27 cellular contexts compared by ENCODE assay signal in genomic region chr1:52892424-52892823, GRCh38. TPM values are rescaled to one million over a fixed set of nuclear protein-coding genes. Genes with fewer than 3 reads are reported as not detected.
A peak's percentile ranks its signal among the peaks of the same experiment; 100 is the strongest.
DNase-seq lines count a peak whose midpoint lies in the region; ATAC-seq and TF ChIP-seq lines count a peak whose summit lies in the region.
"Had no signal": no experiment of that assay in that cellular context is flagged by ENCODE, and none has a peak within 500 bp of the region (broad histone marks: within the 10 kb centered on the region; RNA-seq: fewer than 3 reads in every experiment).

No MANE protein-coding gene starts in this region.

- H2AFZ ChIP-seq in hepatocyte (no peak overlapping the region), trophoblast cell (ENCODE audit: insufficient read depth, low read length, poor library complexity) (no peak overlapping the region)

- no peak for TF ChIP-seq CTCF in epithelial cell of esophagus (IDR thresholded peaks at IDR 0.05; ENCODE audit: insufficient read depth, low read depth, low read length, missing control alignments)
- no peak for TF ChIP-seq CTCF in hepatocyte (IDR thresholded peaks at IDR 0.05; ENCODE audit: poor library complexity)
- TF ChIP-seq CTCF in psoas muscle (IDR thresholded peaks at IDR 0.05): no peak

- H2BK5ac ChIP-seq in trophoblast cell (ENCODE audit: low read depth, low read length, poor library complexity): no peak overlapping the region

- H3K4ac ChIP-seq in trophoblast cell (ENCODE audit: low read depth, low read length): no peak overlapping the region

- no peak overlapping the region for H2AK5ac ChIP-seq in trophoblast cell (ENCODE audit: low read length)

- no peak overlapping the region for H3K23ac ChIP-seq in trophoblast cell (ENCODE audit: low read length)

- H2BK120ac ChIP-seq in trophoblast cell (ENCODE audit: insufficient read depth, low read length, poor library complexity): no peak overlapping the region

- H3K36me3 ChIP-seq in hepatocyte (replicated peaks; ENCODE audit: insufficient read depth, low read depth): no peaks in the 10 kb centered on the region
- H3K36me3 ChIP-seq in trophoblast cell (ENCODE audit: control insufficient read depth in 1 of 2, insufficient read depth in 2 of 2, low read length in 2 of 2): no peaks in the 10 kb centered on the region
- peaks cover 0 to 28% of the 10 kb centered on the region in 2 donors for H3K36me3 ChIP-seq in psoas muscle (ENCODE audit: insufficient read depth in 1 of 2, low read depth in 1 of 2)
- H3K36me3 ChIP-seq: BE2C, BLaER1 had no signal

- H3K27ac ChIP-seq in hepatocyte: peak overlapping the region; percentile 49
- no peak overlapping the region for H3K27ac ChIP-seq in trophoblast cell (ENCODE audit: low read depth, low read length)
- no peak overlapping the region for H3K27ac ChIP-seq in psoas muscle
- H3K27ac ChIP-seq: BLaER1 had no signal

- H3K9me3 ChIP-seq in hepatocyte (ENCODE audit: low read depth) (no peaks in the 10 kb centered on the region), trophoblast cell (ENCODE audit: insufficient read depth, low read depth, low read length) (peaks cover 1% of the 10 kb centered on the region), psoas muscle (no peaks in the 10 kb centered on the region)
- H3K9me3 ChIP-seq: BE2C, BLaER1 had no signal

- no peak overlapping the region for H2BK12ac ChIP-seq in trophoblast cell (ENCODE audit: low read length)

- H3K9me2 ChIP-seq in hepatocyte (replicated peaks; ENCODE audit: insufficient read depth): no peaks in the 10 kb centered on the region

- no peaks in the 10 kb centered on the region for H3K4me1 ChIP-seq in hepatocyte (ENCODE audit: insufficient read depth)
- H3K4me1 ChIP-seq in trophoblast cell (ENCODE audit: control insufficient read depth in 1 of 2, insufficient read depth in 2 of 2, low read length in 2 of 2): no peaks in the 10 kb centered on the region
- H3K4me1 ChIP-seq in psoas muscle: no peaks in the 10 kb centered on the region
- H3K4me1 ChIP-seq: BE2C, BLaER1 had no signal

- no peak overlapping the region for H3K18ac ChIP-seq in trophoblast cell (ENCODE audit: low read length)

- H3K4me2 ChIP-seq in hepatocyte: no peak overlapping the region
- no peak overlapping the region for H3K4me2 ChIP-seq in trophoblast cell (ENCODE audit: low read length)
- H3K4me2 ChIP-seq: BLaER1 had no signal

- no peak overlapping the region for H4K12ac ChIP-seq in trophoblast cell (ENCODE audit: low read depth, low read length)

- 95% methylated on average over 4 of the region's 4 CpGs for WGBS in hepatocyte (ENCODE audit: low lambda C conversion rate, missing lambda C conversion rate)
- WGBS in trophoblast cell (ENCODE audit: extremely low coverage, insufficient coverage, insufficient read length): no CpG with 5 or more reads among the region's 4 CpGs
- 93 to 98% (median 95%) methylated on average over 4 of the region's 4 CpGs for WGBS in psoas muscle, 3 donors

- no peaks in the 10 kb centered on the region for H4K20me1 ChIP-seq in hepatocyte (ENCODE audit: insufficient read depth, poor library complexity, severe bottlenecking)
- H4K20me1 ChIP-seq: BLaER1 had no signal

- H3K9ac ChIP-seq in trophoblast cell (ENCODE audit: low read length): no peak overlapping the region
- H3K9ac ChIP-seq: BLaER1 had no signal

- ATAC-seq in esophagus mucosa (peak; percentile 83), psoas muscle (no peak)
- ATAC-seq: GM12878 had no signal

- H3K4me3 ChIP-seq in epithelial cell of esophagus (ENCODE audit: low read length) (no peak overlapping the region), hepatocyte (no peak overlapping the region), trophoblast cell (ENCODE audit: low read depth, low read length) (no peak overlapping the region), psoas muscle (no peak overlapping the region)
- H3K4me3 ChIP-seq: BLaER1, GM12878 had no signal

- no peak overlapping the region for H3K14ac ChIP-seq in trophoblast cell (ENCODE audit: low read length)

- intact Hi-C loops in psoas muscle (cut with DNase I): no loop called here

- no peak overlapping the region for H4K91ac ChIP-seq in trophoblast cell (ENCODE audit: low read depth, low read length)

- no peaks in the 10 kb centered on the region for H3K79me1 ChIP-seq in trophoblast cell (ENCODE audit: low read length)

- DNase-seq in epithelial cell of esophagus (ENCODE audit: low read depth) (peak; percentile 31), hepatocyte (ENCODE audit: low spot score) (no peak), trophoblast cell (peak; percentile 40 to 85), NCI-H1105 (lab: John Stamatoyannopoulos, UW) (no peak), ureter (ENCODE audit: low spot score) (no peak), islet precursor cell (no peak), psoas muscle (no peak)
- DNase-seq: 8988T; ACHN; BE2C; C1 segment of cervical spinal cord; CD4-positive, alpha-beta memory T cell; CD4-positive, CD25-positive, alpha-beta regulatory T cell; CD8-positive, alpha-beta memory T cell; COR-L47; DMS 273 treated with DMSO at 0.1 percent for 48 hours; DMS153; DMS53; DMS79; DND-41; EL; GDM1 had no signal

- no peak overlapping the region for H4K8ac ChIP-seq in trophoblast cell (ENCODE audit: low read depth, low read length)

- H3K79me2 ChIP-seq in hepatocyte (no peaks in the 10 kb centered on the region), trophoblast cell (ENCODE audit: control insufficient read depth, insufficient read depth, low read length, poor library complexity) (no peaks in the 10 kb centered on the region)

- no peaks in the 10 kb centered on the region for H3K27me3 ChIP-seq in hepatocyte
- no peaks in the 10 kb centered on the region for H3K27me3 ChIP-seq in trophoblast cell (ENCODE audit: insufficient read depth, low read length)
- H3K27me3 ChIP-seq in psoas muscle (ENCODE audit: insufficient read depth in 3 of 3, low read length in 2 of 3): no peaks in the 10 kb centered on the region
- H3K27me3 ChIP-seq: BE2C, BLaER1 had no signal

RNA-seq across cellular contexts. Expression of gene ECHDC2, which starts 29.1 kb away (rescaled TPM):
- total RNA-seq in esophagus mucosa: 92.5 TPM
- 46.9 and 67.4 TPM in 2 replicates for total RNA-seq in hepatocyte
- 99.5 and 106 TPM in 2 replicates for polyA plus RNA-seq in hepatocyte
- 25.0 and 26.7 TPM in 2 replicates for polyA plus RNA-seq in trophoblast cell (2013)
- 196 TPM for total RNA-seq in ureter
- 10 to 100 TPM; 44.5 to 87.7 (median 53.5) TPM for total RNA-seq in psoas muscle
- polyA plus RNA-seq in psoas muscle: 10 to 100 TPM; 25.4 to 43.1 (median 42.6) TPM
- total RNA-seq: G401 had no signal

RNA-seq across cellular contexts. Expression of gene SCP2, which starts 34.7 kb away (rescaled TPM):
- total RNA-seq in esophagus mucosa: 84.7 TPM
- total RNA-seq in hepatocyte: 271 and 310 TPM in 2 replicates
- 155 and 201 TPM in 2 replicates for polyA plus RNA-seq in hepatocyte
- polyA plus RNA-seq in trophoblast cell (2013): 40.0 and 40.1 TPM in 2 replicates
- total RNA-seq in ureter: 138 TPM
- total RNA-seq in psoas muscle: 10 to 100 TPM; 75.9 to 96.9 (median 90.4) TPM
- polyA plus RNA-seq in psoas muscle: 10 to 100 TPM; 49.3 to 88.3 (median 58.3) TPM

RNA-seq across cellular contexts. Expression of gene ZYG11A, which starts 49.9 kb away (rescaled TPM):
- 0.44 TPM for total RNA-seq in esophagus mucosa
- 1.1 and 1.8 TPM in 2 replicates for total RNA-seq in hepatocyte
- 0.40 TPM in 2 replicates for polyA plus RNA-seq in hepatocyte
- 0.19 and 0.21 TPM in 2 replicates for polyA plus RNA-seq in trophoblast cell (2013)
- total RNA-seq in ureter: 0.23 TPM
- total RNA-seq in psoas muscle: under 1 TPM in 1 of 4 donors, not detected in 3; 0.13 TPM
- polyA plus RNA-seq in psoas muscle: not detected
- total RNA-seq: CD4-positive, alpha-beta memory T cell had no signal
- polyA plus RNA-seq: CD14-positive monocyte; CD4-positive, CD25-positive, alpha-beta regulatory T cell; CD8-positive, alpha-beta memory T cell had no signal

Comparison
In these comparisons a context has a peak if more than half of its experiments do, and no peak if none do; other contexts are left out.
1. DNase-seq: peak in epithelial cell of esophagus (single experiment) and trophoblast cell (2 of 2); none in hepatocyte (single experiment), NCI-H1105 (single experiment), ureter (single experiment), islet precursor cell (single experiment) and psoas muscle (0 of 2).